In genomic region chr11:17405232-17406005, GRCh38 we compare ENCODE assay signal across 8 cellular contexts. TPM values are rescaled to one million over a fixed set of nuclear protein-coding genes. Genes with fewer than 3 reads are reported as not detected.
A peak's percentile ranks its signal among the peaks of the same experiment; 100 is the strongest.
DNase-seq lines count a peak whose midpoint lies in the region; ATAC-seq, FAIRE-seq and TF ChIP-seq lines count a peak whose summit lies in the region.

No MANE protein-coding gene starts in this region.

- H3K36me3 Mint-ChIP-seq in dendritic cell treated with granulocyte-macrophage colony-stimulating factor and Interleukin-4, amounts not matched to agents 40 ng/mL and 50 ng/mL, for 4 days (ENCODE audit: low read depth): no peaks in the 10 kb centered on the region

- TF ChIP-seq POLR2A in GM12892 (IDR thresholded peaks at IDR 0.05; ENCODE audit: low read depth, low read length): no peak

- intact Hi-C loops in dendritic cell treated with granulocyte-macrophage colony-stimulating factor and Interleukin-4, amounts not matched to agents 40 ng/mL and 50 ng/mL, for 4 days (cut with micrococcal nuclease): no loop called here
- intact Hi-C loops in mucosa of descending colon (cut with DNase I, micrococcal nuclease): no loop called here

- H3K9me3 Mint-ChIP-seq in dendritic cell treated with granulocyte-macrophage colony-stimulating factor and Interleukin-4, amounts not matched to agents 40 ng/mL and 50 ng/mL, for 4 days: no peaks in the 10 kb centered on the region

- H3K36me3 ChIP-seq in mucosa of descending colon (ENCODE audit: low read depth): no peaks in the 10 kb centered on the region

- peaks cover 6% of the 10 kb centered on the region for H3K4me1 ChIP-seq in mucosa of descending colon (ENCODE audit: low read depth)

- H3K4me3 Mint-ChIP-seq in dendritic cell treated with granulocyte-macrophage colony-stimulating factor and Interleukin-4, amounts not matched to agents 40 ng/mL and 50 ng/mL, for 4 days: no peak overlapping the region

- no peaks in the 10 kb centered on the region for H3K9me3 ChIP-seq in mucosa of descending colon

- H3K27ac Mint-ChIP-seq in dendritic cell treated with granulocyte-macrophage colony-stimulating factor and Interleukin-4, amounts not matched to agents 40 ng/mL and 50 ng/mL, for 4 days: peak overlapping the region; percentile 47

- DNase-seq in GM04504 (ENCODE audit: low read depth) (peak; percentile 62), MV-4-11 (lab: John Stamatoyannopoulos, UW) (peak; percentile 19), mucosa of descending colon (peak; percentile 52 to 78 (median 62)), GM12892 (ENCODE audit: insufficient read length) (no peak), SKM-1 (lab: John Stamatoyannopoulos, UW; ENCODE audit: unreplicated experiment) (no peak)
- DNase-seq in activated CD4-positive, alpha-beta T cell treated with anti-CD3 and anti-CD28 coated beads, Interleukin-2, amount 50 U/mL, for 48 hours: no peak
- DNase-seq in stimulated activated CD8-positive, alpha-beta memory T cell treated with anti-CD3 and anti-CD28 coated beads, Interleukin-4, amount 100 ng/mL, for 48 hours: no peak

- no peak for TF ChIP-seq CTCF in mucosa of descending colon (IDR thresholded peaks at IDR 0.05)

- ATAC-seq in mucosa of descending colon: peak; percentile 88

- FAIRE-seq in GM12892 (lab: Jason Lieb, UNC): no peak

- H3K27me3 Mint-ChIP-seq in dendritic cell treated with granulocyte-macrophage colony-stimulating factor and Interleukin-4, amounts not matched to agents 40 ng/mL and 50 ng/mL, for 4 days: peaks cover 2% of the 10 kb centered on the region

- peaks cover 26% of the 10 kb centered on the region for H3K4me1 Mint-ChIP-seq in dendritic cell treated with granulocyte-macrophage colony-stimulating factor and Interleukin-4, amounts not matched to agents 40 ng/mL and 50 ng/mL, for 4 days (ENCODE audit: low read depth)

- no peak overlapping the region for H3K4me3 ChIP-seq in mucosa of descending colon

RNA-seq across cellular contexts. Expression of gene KCNJ11, which starts 17.0 kb away (rescaled TPM):
- 1 to 10 TPM; 1.2 to 3.9 (median 1.6) TPM for total RNA-seq in mucosa of descending colon
- polyA plus RNA-seq in GM12892 (2012; ENCODE audit: missing spikeins): 0.55 TPM

RNA-seq across cellular contexts. Expression of gene NCR3LG1, which starts 53.8 kb away (rescaled TPM):
- total RNA-seq in mucosa of descending colon: 10 to 100 TPM in 2 of 3 donors, 1 to 10 TPM in 1; 6.0 to 16.7 (median 10.7) TPM
- polyA plus RNA-seq in GM12892 (2012; ENCODE audit: missing spikeins): 0.32 TPM

Comparison
In these comparisons a context has a peak if more than half of its experiments do, and no peak if none do; other contexts are left out.
1. DNase-seq: peak in GM04504 (single experiment), MV-4-11 (single experiment) and mucosa of descending colon (3 of 3); none in GM12892 (single experiment), activated CD4-positive, alpha-beta T cell treated with anti-CD3 and anti-CD28 coated beads, Interleukin-2, amount 50 U/mL, for 48 hours (0 of 2), SKM-1 (single experiment) and stimulated activated CD8-positive, alpha-beta memory T cell treated with anti-CD3 and anti-CD28 coated beads, Interleukin-4, amount 100 ng/mL, for 48 hours (single experiment).